In genomic region chr22:30921108-30921507, GRCh38 we compare ENCODE assay signal across 9 cellular contexts. TPM values are rescaled to one million over a fixed set of nuclear protein-coding genes. Genes with fewer than 3 reads are reported as not detected.
A peak's percentile ranks its signal among the peaks of the same experiment; 100 is the strongest.
DNase-seq lines count a peak whose midpoint lies in the region; ATAC-seq and TF ChIP-seq lines count a peak whose summit lies in the region.
"Had no signal": no experiment of that assay in that cellular context is flagged by ENCODE, and none has a peak within 500 bp of the region (broad histone marks: within the 10 kb centered on the region; RNA-seq: fewer than 3 reads in every experiment).

No MANE protein-coding gene starts in this region.

- H3K79me2 ChIP-seq in hepatocyte = no peaks in the 10 kb centered on the region

- H3K27ac ChIP-seq in heart left ventricle = peak overlapping the region in 2 of 12 donors; percentile 42 to 63
- H3K27ac ChIP-seq in VCaP = peak overlapping the region; percentile 71
- H3K27ac ChIP-seq in hepatocyte = no peak overlapping the region
- no peak overlapping the region for H3K27ac ChIP-seq in tibial artery
- no peak overlapping the region for H3K27ac ChIP-seq in SJCRH30
- H3K27ac ChIP-seq: PC-9 had no signal

- no peak for TF ChIP-seq CTCF in heart left ventricle (IDR thresholded peaks at IDR 0.05)
- no peak for TF ChIP-seq CTCF in VCaP (conservative IDR thresholded peaks at IDR 0.05)
- TF ChIP-seq CTCF in hepatocyte (IDR thresholded peaks at IDR 0.05; ENCODE audit: poor library complexity) = no peak
- TF ChIP-seq CTCF in tibial artery (IDR thresholded peaks at IDR 0.05) = no peak

- intact Hi-C loops in heart left ventricle (cut with DNase I) = loop anchor here in 8 of 10 donors (1.0 to 10.0 kb wide), 7 partner anchors 156 to 296 kb away; partner anchors contain the start of gene SLC35E4 (in 4 of the 8)
- intact Hi-C loops in left ventricle myocardium superior (cut with micrococcal nuclease) = loop anchor here (5.0 kb wide), 1 partner anchor 159 kb away; no protein-coding TSS in a partner anchor
- intact Hi-C loops in tibial artery (cut with DNase I; ENCODE audit: low total_unique reads) = loop anchor here (5.0 kb wide), 2 partner anchors 154 to 284 kb away; partner anchors contain the start of gene SLC35E4

- peaks cover 0 to 22% (median 9%) of the 10 kb centered on the region in 9 donors for H3K36me3 ChIP-seq in heart left ventricle
- H3K36me3 ChIP-seq in hepatocyte (replicated peaks; ENCODE audit: insufficient read depth, low read depth) = no peaks in the 10 kb centered on the region
- peaks cover 0 to 26% (median 10%) of the 10 kb centered on the region in 3 donors for H3K36me3 ChIP-seq in tibial artery
- no peaks in the 10 kb centered on the region for H3K36me3 ChIP-seq in SJCRH30

- H3K4me2 ChIP-seq in hepatocyte = peak overlapping the region; percentile 0

- 68 to 78% (median 74%) methylated on average over 6 of the region's 6 CpGs for WGBS in heart left ventricle, 4 donors
- 92% methylated on average over 6 of the region's 6 CpGs for WGBS in hepatocyte (ENCODE audit: low lambda C conversion rate, missing lambda C conversion rate)

- H3K27me3 ChIP-seq in heart left ventricle (no peaks in the 10 kb centered on the region), hepatocyte (no peaks in the 10 kb centered on the region), tibial artery (no peaks in the 10 kb centered on the region), SJCRH30 (no peaks in the 10 kb centered on the region)

- H3K9me2 ChIP-seq in hepatocyte (replicated peaks; ENCODE audit: insufficient read depth) = no peaks in the 10 kb centered on the region

- no peaks in the 10 kb centered on the region for H4K20me1 ChIP-seq in hepatocyte (ENCODE audit: insufficient read depth, poor library complexity, severe bottlenecking)

- peak overlapping the region in 10 of 12 donors; percentile 26 to 60 (median 51) for H3K4me3 ChIP-seq in heart left ventricle
- H3K4me3 ChIP-seq in hepatocyte = no peak overlapping the region
- peak overlapping the region; percentile 48 to 53 for H3K4me3 ChIP-seq in tibial artery
- no peak overlapping the region for H3K4me3 ChIP-seq in SJCRH30
- H3K4me3 ChIP-seq: PC-9 had no signal

- H3K9me3 ChIP-seq in heart left ventricle (peaks cover 0 to 5% (median under 1%) of the 10 kb centered on the region in 12 donors), hepatocyte (ENCODE audit: low read depth) (no peaks in the 10 kb centered on the region), tibial artery (no peaks in the 10 kb centered on the region), SJCRH30 (replicated peaks) (no peaks in the 10 kb centered on the region)

- H3K4me1 ChIP-seq in heart left ventricle (peaks cover 0 to 24% (median 7%) of the 10 kb centered on the region in 12 donors), hepatocyte (ENCODE audit: insufficient read depth) (no peaks in the 10 kb centered on the region), tibial artery (peaks cover 0 to 12% (median 0%) of the 10 kb centered on the region in 4 donors), SJCRH30 (no peaks in the 10 kb centered on the region; the same call in 1 of the 2 replicates)

- TF ChIP-seq POLR2A in heart left ventricle (IDR thresholded peaks at IDR 0.05) = no peak

- DNase-seq in heart left ventricle = no peak
- no peak for DNase-seq in left ventricle myocardium superior
- no peak for DNase-seq in hepatocyte (ENCODE audit: low spot score)
- peak in 1 of 2 donors; percentile 32 for DNase-seq in tibial artery
- no peak for DNase-seq in stimulated activated CD4-positive, alpha-beta T cell treated with anti-CD3 and anti-CD28 coated beads, Interleukin-2, amount 100 ng/mL, for 48 hours
- no peak for DNase-seq in NCI-H2081 treated with DMSO at 0.1 percent for 48 hours (lab: John Stamatoyannopoulos, UW)
- no peak for DNase-seq in SJCRH30
- DNase-seq: PC-9 had no signal

- no peak overlapping the region for H2AFZ ChIP-seq in hepatocyte
- H2AFZ ChIP-seq: PC-9 had no signal

- ATAC-seq in heart left ventricle = no peak
- ATAC-seq in left ventricle myocardium superior = no peak

RNA-seq across cellular contexts. Expression of gene MORC2, which starts 47.5 kb away (rescaled TPM):
- total RNA-seq in heart left ventricle (10 to 100 TPM; 12.0 to 24.4 (median 18.4) TPM), left ventricle myocardium superior (18.8 TPM), hepatocyte (16.3 and 24.0 TPM in 2 replicates)
- polyA plus RNA-seq in heart left ventricle (10 to 100 TPM; 17.0 to 17.8 TPM), hepatocyte (15.6 and 20.5 TPM in 2 replicates)
- 29.7 and 32.6 TPM in 2 replicates for total RNA-seq in SJCRH30 (2014; rRNA removed; shearing (Covaris generic))

RNA-seq across cellular contexts. Expression of gene TUG1, which starts 48.0 kb away (rescaled TPM):
- total RNA-seq in heart left ventricle = 10 to 100 TPM; 32.8 to 48.9 (median 43.3) TPM
- polyA plus RNA-seq in heart left ventricle = 10 to 100 TPM; 19.5 to 26.2 TPM
- total RNA-seq in left ventricle myocardium superior = 32.7 TPM
- 99.3 and 109 TPM in 2 replicates for total RNA-seq in hepatocyte
- 33.9 and 39.1 TPM in 2 replicates for polyA plus RNA-seq in hepatocyte
- total RNA-seq in SJCRH30 (2014; rRNA removed; shearing (Covaris generic)) = 60.1 and 73.0 TPM in 2 replicates

Comparison
In these comparisons a context has a peak if more than half of its experiments do, and no peak if none do; other contexts are left out.
1. H3K4me3 ChIP-seq: peak in heart left ventricle (10 of 12) and tibial artery (2 of 2); none in hepatocyte (single experiment) and SJCRH30 (single experiment).